2 cellular contexts compared by ENCODE assay signal in genomic region chr1:51961954-51962353, GRCh38.
TF ChIP-seq lines count a peak whose summit lies in the region.

No MANE protein-coding gene starts in this region.

TF ChIP-seq in IMR-90, 13 proteins besides CTCF, POLR2A, EP300 and RAD21:
- TF ChIP-seq CEBPB (IDR thresholded peaks at IDR 0.05; ENCODE audit: low read depth, low read length) (no peak), USF2 (IDR thresholded peaks at IDR 0.05; ENCODE audit: low read depth, low read length) (no peak), MXI1 (IDR thresholded peaks at IDR 0.05; ENCODE audit: borderline replicate concordance, low read depth, low read length) (no peak), ELK1 (IDR thresholded peaks at IDR 0.05; ENCODE audit: borderline replicate concordance, low read depth, low read length) (no peak), MAZ (IDR thresholded peaks at IDR 0.05; ENCODE audit: borderline replicate concordance, low read depth, low read length) (no peak), RCOR1 (IDR thresholded peaks at IDR 0.05; ENCODE audit: insufficient replicate concordance, low read length) (no peak), FOS (IDR thresholded peaks at IDR 0.05; ENCODE audit: low read depth, low read length) (no peak), RFX5 (IDR thresholded peaks at IDR 0.05; ENCODE audit: low read depth, low read length) (no peak), CHD1 (IDR thresholded peaks at IDR 0.05; ENCODE audit: low read depth, low read length) (no peak), MAFK (IDR thresholded peaks at IDR 0.05; ENCODE audit: low read depth, low read length) (no peak), SMC3 (IDR thresholded peaks at IDR 0.05; ENCODE audit: low read depth, low read length) (no peak), BHLHE40 (IDR thresholded peaks at IDR 0.05; ENCODE audit: low read depth, low read length) (no peak)
TF ChIP-seq in IMR-90: peak in this region for 0.

TF ChIP-seq in GM12878, 131 proteins besides CTCF, POLR2A, EP300 and RAD21:
- TF ChIP-seq ZNF592 (IDR thresholded peaks at IDR 0.05): no peak
